8 cellular contexts compared by ENCODE assay signal in genomic region chr12:6199531-6200265, GRCh38. TPM values are rescaled to one million over a fixed set of nuclear protein-coding genes. Genes with fewer than 3 reads are reported as not detected.
DNase-seq lines count a peak whose midpoint lies in the region; ATAC-seq and TF ChIP-seq lines count a peak whose summit lies in the region.

No MANE protein-coding gene starts in this region.

- peaks cover 45% of the 10 kb centered on the region for H3K79me2 ChIP-seq in MM.1S (ENCODE audit: low read length)
- H3K79me2 ChIP-seq in mammary epithelial cell (ENCODE audit: insufficient read depth, low read length) = peaks cover 44% of the 10 kb centered on the region

- BruUV-seq in mammary epithelial cell (replicated peaks; lab: Mats Ljungman, UMichigan) = TSS peak; percentile 68

- H3K9me3 ChIP-seq in MM.1S (replicated peaks; ENCODE audit: insufficient read depth, low read length) = no peaks in the 10 kb centered on the region
- H3K9me3 ChIP-seq in mammary epithelial cell (replicated peaks; ENCODE audit: insufficient read depth, low read length) = no peaks in the 10 kb centered on the region
- H3K9me3 ChIP-seq in transverse colon = no peaks in the 10 kb centered on the region
- H3K9me3 ChIP-seq in effector memory CD4-positive, alpha-beta T cell (ENCODE audit: control insufficient read depth, low read length) = no peaks in the 10 kb centered on the region

- 0 out of 2 replicates have a peak, but pooled peaks cover 3% of the 10 kb centered on the region for H3F3A ChIP-seq in MM.1S (ENCODE audit: insufficient read depth, low read length)

- peak overlapping the region; percentile 66 for H2AFZ ChIP-seq in MM.1S (ENCODE audit: low read length)
- H2AFZ ChIP-seq in mammary epithelial cell (ENCODE audit: low read depth, low read length) = peak overlapping the region; percentile 88

- dilution Hi-C loops in mammary epithelial cell (cut with HindIII; ENCODE audit: low sequenced_read_pairs) = loop anchor here (5.0 to 10.0 kb wide), 4 partner anchors 33 to 215 kb away; no protein-coding TSS in a partner anchor

- no peaks in the 10 kb centered on the region for H3K27me3 ChIP-seq in MM.1S (replicated peaks; ENCODE audit: insufficient read depth, low read length)
- no peaks in the 10 kb centered on the region for H3K27me3 ChIP-seq in mammary epithelial cell (ENCODE audit: insufficient read depth, low read length)
- no peaks in the 10 kb centered on the region for H3K27me3 ChIP-seq in transverse colon
- peaks cover 19% of the 10 kb centered on the region for H3K27me3 ChIP-seq in effector memory CD4-positive, alpha-beta T cell (replicated peaks; ENCODE audit: control insufficient read depth, insufficient read depth, low read length, poor library complexity, severe bottlenecking)

- H3K27ac ChIP-seq in MM.1S (ENCODE audit: low read length) (no peak overlapping the region), mammary epithelial cell (ENCODE audit: insufficient read depth, low read depth, low read length) (peak overlapping the region; percentile 80), transverse colon (peak overlapping the region; percentile 93 to 99 (median 95))
- no peak overlapping the region for H3K27ac ChIP-seq in effector memory CD4-positive, alpha-beta T cell (ENCODE audit: insufficient read depth, low read length, poor library complexity, severe bottlenecking)

- H3K4me1 ChIP-seq in MM.1S (ENCODE audit: low read length) (peaks cover 22% of the 10 kb centered on the region), mammary epithelial cell (ENCODE audit: insufficient read depth, low read length) (peaks cover 51% of the 10 kb centered on the region), transverse colon (peaks cover 29 to 72% (median 69%) of the 10 kb centered on the region in 4 donors)
- H3K4me1 ChIP-seq in effector memory CD4-positive, alpha-beta T cell (ENCODE audit: control insufficient read depth, insufficient read depth, low read length, poor library complexity, severe bottlenecking) = peaks cover 11% of the 10 kb centered on the region

- 4% methylated on average over 28 of the region's 44 CpGs for WGBS in mammary epithelial cell (ENCODE audit: low coverage, missing lambda C conversion rate)
- 2 to 4% methylated on average over 33 to 35 of the region's 44 CpGs for WGBS in lower leg skin, 2 donors
- 7 to 10% methylated on average over 9 to 34 of the region's 44 CpGs for WGBS in transverse colon (ENCODE audit: low coverage in 1 of 2), 2 donors

- H3K4me3 ChIP-seq in MM.1S (ENCODE audit: low read length) (peak overlapping the region; percentile 54), mammary epithelial cell (replicated peaks in 1 of 3; ENCODE audit: insufficient read depth in 1 of 3, low read depth in 2 of 3, low read length in 3 of 3) (peak overlapping the region; percentile 46 to 75 (median 49)), lower leg skin (ENCODE audit: low read depth, poor library complexity, severe bottlenecking) (peak overlapping the region; percentile 27), transverse colon (peak overlapping the region; percentile 4 to 87 (median 74))
- no peak overlapping the region for H3K4me3 ChIP-seq in effector memory CD4-positive, alpha-beta T cell (ENCODE audit: insufficient read depth, low read depth, low read length, poor library complexity, severe bottlenecking)

- TF ChIP-seq EP300 in transverse colon (IDR thresholded peaks at IDR 0.05; ENCODE audit: low read depth) = no peak

- peak overlapping the region; percentile 20; the same call in 1 of the 2 replicates for H3K9ac ChIP-seq in MM.1S (ENCODE audit: low read length)
- peak overlapping the region; percentile 89 for H3K9ac ChIP-seq in mammary epithelial cell (ENCODE audit: insufficient read depth, low read length)

- DNase-seq in AG20443 (ENCODE audit: low spot score) (peak; percentile 45), MM.1S (peak; percentile 19), mammary epithelial cell (no peak), lower leg skin (ENCODE audit: low spot score in 2 of 2) (peak in 1 of 2 donors; percentile 92), transverse colon (peak; percentile 76), amniotic stem cell (lab: John Stamatoyannopoulos, UW) (no peak)
- DNase-seq in effector memory CD4-positive, alpha-beta T cell = no peak

- in situ Hi-C loops in mammary epithelial cell (cut with MboI; ENCODE audit: low sequenced_read_pairs in 2 of 2) = loop anchor here (5.0 to 10.0 kb wide), 2 partner anchors 78 to 135 kb away; no protein-coding TSS in a partner anchor
- in situ Hi-C loops in transverse colon (cut with MboI; ENCODE audit: low pct_ligation_motif_present in 1 of 4, low pct_unique_long_range_greater_than_20kb in 1 of 4, low sequenced_read_pairs in 3 of 4) = loop anchor here (5.0 to 25.0 kb wide), 4 partner anchors 78 to 137 kb away; no protein-coding TSS in a partner anchor

- H3K4me2 ChIP-seq in MM.1S (ENCODE audit: low read depth, low read length) (peak overlapping the region; percentile 73), mammary epithelial cell (ENCODE audit: insufficient read depth, low read depth, low read length) (peak overlapping the region; percentile 94)

- no peaks in the 10 kb centered on the region for H3K36me3 ChIP-seq in MM.1S (replicated peaks; ENCODE audit: insufficient read depth, low read length)
- peaks cover 2% of the 10 kb centered on the region for H3K36me3 ChIP-seq in mammary epithelial cell (ENCODE audit: insufficient read depth, low read length)
- no peaks in the 10 kb centered on the region for H3K36me3 ChIP-seq in transverse colon
- H3K36me3 ChIP-seq in effector memory CD4-positive, alpha-beta T cell (ENCODE audit: control insufficient read depth, insufficient read depth, low read length) = no peaks in the 10 kb centered on the region

- intact Hi-C loops in mammary epithelial cell (cut with micrococcal nuclease) (loop anchor here (1.0 to 10.0 kb wide), 5 partner anchors 17 to 268 kb away; no protein-coding TSS in a partner anchor), lower leg skin (cut with DNase I; ENCODE audit: low total_unique reads) (no loop called here), transverse colon (cut with DNase I; ENCODE audit: low total_unique reads) (loop anchor here (5.0 kb wide), 1 partner anchor 33 kb away; no protein-coding TSS in a partner anchor)

- TF ChIP-seq POLR2A in lower leg skin (IDR thresholded peaks at IDR 0.05) (no peak), transverse colon (IDR thresholded peaks at IDR 0.05) (no peak)

- no peak for ATAC-seq in GM19023 (IDR thresholded peaks at IDR 0.05; ENCODE audit: unreplicated experiment)

- H4K20me1 ChIP-seq in MM.1S (ENCODE audit: insufficient read depth, low read length) = no peaks in the 10 kb centered on the region
- no peaks in the 10 kb centered on the region for H4K20me1 ChIP-seq in mammary epithelial cell (ENCODE audit: insufficient read depth, low read length)

- TF ChIP-seq CTCF in MM.1S (IDR thresholded peaks at IDR 0.05; ENCODE audit: low read length) (no peak), mammary epithelial cell (conservative IDR thresholded peaks at IDR 0.05 in 1 of 2, IDR thresholded peaks at IDR 0.05 in 1 of 2; ENCODE audit: extremely low read depth in 1 of 2, insufficient read depth in 1 of 2, low read depth in 1 of 2, low read length in 2 of 2) (no peak), lower leg skin (IDR thresholded peaks at IDR 0.05) (no peak), transverse colon (IDR thresholded peaks at IDR 0.05) (no peak)

- CTCF ChIA-PET in mammary epithelial cell (lab: Charles Lee; ENCODE audit: low non-redundant PET) = interaction anchor here (0.6 kb wide), 1 partner anchor 79 kb away, joined by 3 read pairs; no protein-coding TSS in a partner anchor

- no peaks in the 10 kb centered on the region for H3K9me2 ChIP-seq in MM.1S (replicated peaks; ENCODE audit: insufficient read depth, low read length)

RNA-seq across cellular contexts. Expression of gene CD9, which starts 0.5 kb away (rescaled TPM):
- total RNA-seq in mammary epithelial cell = 100 to 1,000 TPM; 351 to 470 TPM
- polyA plus RNA-seq in mammary epithelial cell = 775 TPM
- 463 TPM for polyA minus RNA-seq in mammary epithelial cell
- 100 to 1,000 TPM; 378 to 494 (median 412) TPM for total RNA-seq in lower leg skin
- total RNA-seq in transverse colon = 100 to 1,000 TPM; 207 to 668 (median 481) TPM

Comparison
In these comparisons a context has a peak if more than half of its experiments do, and no peak if none do; other contexts are left out.
1. DNase-seq: peak in AG20443 (single experiment), MM.1S (single experiment) and transverse colon (single experiment); none in mammary epithelial cell (single experiment), effector memory CD4-positive, alpha-beta T cell (0 of 3) and amniotic stem cell (single experiment).
2. H3K27ac ChIP-seq: peak in mammary epithelial cell (single experiment) and transverse colon (4 of 4); none in MM.1S (single experiment) and effector memory CD4-positive, alpha-beta T cell (single experiment).